Comparison of ENCODE assay signal across 10 cellular contexts in the genomic region with DNA sequence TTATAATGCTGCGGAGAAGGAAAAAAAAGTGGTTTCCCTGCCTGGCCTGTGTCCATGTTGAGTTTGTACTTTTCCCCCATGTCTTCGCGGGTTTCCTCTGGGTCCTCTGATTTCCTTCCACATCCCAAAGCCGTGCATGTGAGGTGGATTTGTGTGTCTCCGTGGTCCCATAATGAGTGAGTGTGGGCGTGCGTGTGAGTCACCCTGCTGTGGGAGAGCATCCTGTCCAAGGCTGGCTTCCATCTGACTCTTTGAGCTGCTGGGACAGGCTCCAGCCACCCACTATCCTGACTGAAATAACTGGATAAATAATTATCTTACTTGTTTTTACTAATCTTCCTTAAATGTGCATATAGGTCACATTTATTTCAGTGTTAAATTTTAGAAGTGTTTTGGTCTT. TPM values are rescaled to one million over a fixed set of nuclear protein-coding genes. Genes with fewer than 3 reads are reported as not detected.
DNase-seq lines count a peak whose midpoint lies in the region; ATAC-seq and TF ChIP-seq lines count a peak whose summit lies in the region.
"Had no signal": no experiment of that assay in that cellular context is flagged by ENCODE, and none has a peak within 500 bp of the region (broad histone marks: within the 10 kb centered on the region; RNA-seq: fewer than 3 reads in every experiment).

No MANE protein-coding gene starts in this region.

- H3K9ac ChIP-seq in IMR-90 (ENCODE audit: low read depth, low read length): no peak overlapping the region

- no peak for TF ChIP-seq RAD21 in IMR-90 (IDR thresholded peaks at IDR 0.05; ENCODE audit: low read length)

- peak overlapping the region; percentile 2; the same call in 1 of the 2 replicates for H3K18ac ChIP-seq in IMR-90 (ENCODE audit: low read depth, low read length)

- H2BK120ac ChIP-seq in IMR-90 (ENCODE audit: low read depth, low read length): peak overlapping the region; percentile 76

- peak overlapping the region; percentile 49 for H2BK5ac ChIP-seq in IMR-90 (ENCODE audit: low read depth, low read length, poor library complexity, severe bottlenecking)

- 0 out of 2 replicates have a peak overlapping the region, but pooled peaks have one; percentile 32 for H3K23ac ChIP-seq in IMR-90 (ENCODE audit: low read depth, low read length)

- peak overlapping the region; percentile 87 for H3K14ac ChIP-seq in IMR-90 (replicated peaks; ENCODE audit: low read depth, low read length)

- H4K5ac ChIP-seq in IMR-90 (ENCODE audit: low read depth, low read length): no peak overlapping the region

- H3K4me1 ChIP-seq in IMR-90 (ENCODE audit: control insufficient read depth, insufficient read depth, low read length): peaks cover 7% of the 10 kb centered on the region
- H3K4me1 ChIP-seq in upper lobe of left lung: no peaks in the 10 kb centered on the region
- H3K4me1 ChIP-seq: colonic mucosa had no signal

- peak overlapping the region; percentile 61 for H3K4ac ChIP-seq in IMR-90 (ENCODE audit: low read depth, low read length)

- dilution Hi-C loops in IMR-90 (cut with HindIII; ENCODE audit: low sequenced_read_pairs, unreplicated experiment): no loop called here

- no peak overlapping the region for H3K4me3 ChIP-seq in IMR-90 (ENCODE audit: insufficient read depth, low read depth, low read length)
- no peak overlapping the region for H3K4me3 ChIP-seq in upper lobe of left lung
- H3K4me3 ChIP-seq: colonic mucosa had no signal

- H2BK20ac ChIP-seq in IMR-90 (ENCODE audit: low read depth, low read length): peak overlapping the region; percentile 84

- no peak overlapping the region for H2AK9ac ChIP-seq in IMR-90 (replicated peaks; ENCODE audit: low read depth, low read length, poor library complexity)

- peaks cover 2% of the 10 kb centered on the region; the same call in 1 of the 2 replicates for H3K9me1 ChIP-seq in IMR-90 (ENCODE audit: insufficient read depth, low read length)

- intact Hi-C loops in IMR-90 (cut with micrococcal nuclease): no loop called here

- no TSS peak for BruUV-seq in IMR-90 (replicated peaks; lab: Mats Ljungman, UMichigan)

- H3K79me1 ChIP-seq in IMR-90 (ENCODE audit: low read depth in 1 of 2, low read length in 2 of 2): no peaks in the 10 kb centered on the region

- H3K9me3 ChIP-seq in IMR-90 (ENCODE audit: control insufficient read depth, insufficient read depth, low read length): no peaks in the 10 kb centered on the region
- H3K9me3 ChIP-seq in upper lobe of left lung: no peaks in the 10 kb centered on the region
- H3K9me3 ChIP-seq: colonic mucosa had no signal

- H4K91ac ChIP-seq in IMR-90 (ENCODE audit: insufficient read depth, low read depth, low read length): peak overlapping the region; percentile 37; the same call in 1 of the 2 replicates

- TF ChIP-seq POLR2A in IMR-90 (IDR thresholded peaks at IDR 0.05; ENCODE audit: low read depth, low read length): no peak
- TF ChIP-seq POLR2A in upper lobe of left lung (IDR thresholded peaks at IDR 0.05): no peak

- in situ Hi-C loops in IMR-90 (cut with MboI; ENCODE audit: low sequenced_read_pairs): no loop called here

- H3K27me3 ChIP-seq in IMR-90 (ENCODE audit: control insufficient read depth, insufficient read depth, low read length): no peaks in the 10 kb centered on the region
- no peaks in the 10 kb centered on the region for H3K27me3 ChIP-seq in upper lobe of left lung
- H3K27me3 ChIP-seq: colonic mucosa had no signal

- H4K20me1 ChIP-seq in IMR-90 (ENCODE audit: insufficient read depth, low read length): no peaks in the 10 kb centered on the region

- no peak overlapping the region for H3K56ac ChIP-seq in IMR-90 (ENCODE audit: extremely low read depth, insufficient read depth, low read length)

- H2BK15ac ChIP-seq in IMR-90 (ENCODE audit: low read depth, low read length): peak overlapping the region; percentile 86; the same call in 2 of the 3 replicates

- ATAC-seq in IMR-90 (ENCODE audit: low read depth) (peak; percentile 95), upper lobe of left lung (ENCODE audit: low FRiP score in 2 of 2) (peak; percentile 49 to 88)

- POLR2A ChIA-PET in IMR-90 (lab: Charles Lee; ENCODE audit: unreplicated experiment): no interaction called here

- CTCF ChIA-PET in IMR-90 (lab: Yijun Ruan, JAX): interaction anchor here (1.6 kb wide), 1 partner anchor 30 kb away, joined by 5 read pairs; the partner anchor contains the start of gene SNX19

- no peak for TF ChIP-seq CTCF in IMR-90 (conservative IDR thresholded peaks at IDR 0.05; ENCODE audit: low read depth, low read length)
- TF ChIP-seq CTCF in upper lobe of left lung (IDR thresholded peaks at IDR 0.05): no peak

- peak; percentile 94 for DNase-seq in IMR-90
- DNase-seq in dermis microvascular lymphatic vessel endothelial cell (ENCODE audit: low read depth in 2 of 2): peak; percentile 7 to 33
- peak; percentile 32 for DNase-seq in kidney glomerular epithelial cell (lab: John Stamatoyannopoulos, UW)
- DNase-seq in upper lobe of left lung: no peak
- DNase-seq in NCI-H774 (lab: John Stamatoyannopoulos, UW): no peak
- DNase-seq in D341Med (ENCODE audit: low spot score): no peak
- no peak for DNase-seq in retina
- DNase-seq: activated CD8-positive, alpha-beta memory T cell treated with anti-CD3 and anti-CD28 coated beads, Interleukin-2, amount 50 U/mL, for 4 hours; colonic mucosa; KG1 had no signal

- peak overlapping the region; percentile 84 for H2AK5ac ChIP-seq in IMR-90 (ENCODE audit: low read depth, low read length)

- H3K27ac ChIP-seq in IMR-90 (ENCODE audit: insufficient read depth, low read length) (peak overlapping the region; percentile 38), upper lobe of left lung (no peak overlapping the region)
- H3K27ac ChIP-seq: colonic mucosa had no signal

- H4K8ac ChIP-seq in IMR-90 (ENCODE audit: low read depth in 2 of 2, low read length in 2 of 2): peak overlapping the region in 1 of 2 experiments; percentile 74; a peak in 2 of 4 replicates

- H2AFZ ChIP-seq in IMR-90 (replicated peaks; ENCODE audit: low read length, poor library complexity): peak overlapping the region; percentile 15

- no CpG with 5 or more reads among the region's 7 CpGs for WGBS in IMR-90 (ENCODE audit: extremely low coverage in 2 of 2, insufficient read length in 1 of 2), 2 experiments
- 78 to 79% methylated on average over 7 of the region's 7 CpGs for WGBS in upper lobe of left lung, 2 donors

- peak overlapping the region; percentile 28; the same call in 1 of the 2 replicates for H3K4me2 ChIP-seq in IMR-90 (ENCODE audit: low read depth, low read length)

- no peaks in the 10 kb centered on the region for H3K36me3 ChIP-seq in IMR-90 (ENCODE audit: control insufficient read depth, insufficient read depth, low read length)
- no peaks in the 10 kb centered on the region for H3K36me3 ChIP-seq in upper lobe of left lung
- H3K36me3 ChIP-seq: colonic mucosa had no signal

- no peak for TF ChIP-seq EP300 in upper lobe of left lung (IDR thresholded peaks at IDR 0.05)

TF ChIP-seq in IMR-90, 13 proteins besides CTCF, POLR2A, EP300 and RAD21:
- TF ChIP-seq MAFK (IDR thresholded peaks at IDR 0.05; ENCODE audit: low read depth, low read length) (no peak), RCOR1 (IDR thresholded peaks at IDR 0.05; ENCODE audit: insufficient replicate concordance, low read length) (peak; percentile 78), MAZ (IDR thresholded peaks at IDR 0.05; ENCODE audit: borderline replicate concordance, low read depth, low read length) (no peak), USF2 (IDR thresholded peaks at IDR 0.05; ENCODE audit: low read depth, low read length) (no peak), CHD1 (IDR thresholded peaks at IDR 0.05; ENCODE audit: low read depth, low read length) (no peak), NFE2L2 (IDR thresholded peaks at IDR 0.05; ENCODE audit: low read depth, low read length) (no peak), RFX5 (IDR thresholded peaks at IDR 0.05; ENCODE audit: low read depth, low read length) (no peak), BHLHE40 (IDR thresholded peaks at IDR 0.05; ENCODE audit: low read depth, low read length) (peak; percentile 79), FOS (IDR thresholded peaks at IDR 0.05; ENCODE audit: low read depth, low read length) (peak; percentile 87), MXI1 (IDR thresholded peaks at IDR 0.05; ENCODE audit: borderline replicate concordance, low read depth, low read length) (no peak), SMC3 (IDR thresholded peaks at IDR 0.05; ENCODE audit: low read depth, low read length) (no peak)

RNA-seq across cellular contexts. Expression of gene SNX19, which starts 29.7 kb away (rescaled TPM):
- total RNA-seq in IMR-90 (2012; rRNA removed) (90.0 and 113 TPM in 2 replicates), dermis microvascular lymphatic vessel endothelial cell (30.2 and 45.9 TPM in 2 replicates), upper lobe of left lung (100 to 1,000 TPM in 1 of 6 donors, 10 to 100 TPM in 5; 46.4 to 112 (median 80.0) TPM)
- polyA plus RNA-seq in IMR-90 (2012; rRNA removed): 31.1 and 35.9 TPM in 2 replicates
- 23.1 and 25.6 TPM in 2 replicates for polyA plus RNA-seq in IMR-90 (2012; cell fraction: cytosol; rRNA removed)
- polyA plus RNA-seq in IMR-90 (2012; cell fraction: nucleus; rRNA removed; ENCODE audit: low replicate concordance): 30.1 and 42.6 TPM in 2 replicates

Comparison
In these comparisons a context has a peak if more than half of its experiments do, and no peak if none do; other contexts are left out.
1. DNase-seq: peak in IMR-90 (single experiment), dermis microvascular lymphatic vessel endothelial cell (2 of 2) and kidney glomerular epithelial cell (single experiment); none in upper lobe of left lung (0 of 2), NCI-H774 (single experiment), D341Med (single experiment) and retina (single experiment).